Comparison of ENCODE assay signal across 8 cellular contexts in the genomic region with DNA sequence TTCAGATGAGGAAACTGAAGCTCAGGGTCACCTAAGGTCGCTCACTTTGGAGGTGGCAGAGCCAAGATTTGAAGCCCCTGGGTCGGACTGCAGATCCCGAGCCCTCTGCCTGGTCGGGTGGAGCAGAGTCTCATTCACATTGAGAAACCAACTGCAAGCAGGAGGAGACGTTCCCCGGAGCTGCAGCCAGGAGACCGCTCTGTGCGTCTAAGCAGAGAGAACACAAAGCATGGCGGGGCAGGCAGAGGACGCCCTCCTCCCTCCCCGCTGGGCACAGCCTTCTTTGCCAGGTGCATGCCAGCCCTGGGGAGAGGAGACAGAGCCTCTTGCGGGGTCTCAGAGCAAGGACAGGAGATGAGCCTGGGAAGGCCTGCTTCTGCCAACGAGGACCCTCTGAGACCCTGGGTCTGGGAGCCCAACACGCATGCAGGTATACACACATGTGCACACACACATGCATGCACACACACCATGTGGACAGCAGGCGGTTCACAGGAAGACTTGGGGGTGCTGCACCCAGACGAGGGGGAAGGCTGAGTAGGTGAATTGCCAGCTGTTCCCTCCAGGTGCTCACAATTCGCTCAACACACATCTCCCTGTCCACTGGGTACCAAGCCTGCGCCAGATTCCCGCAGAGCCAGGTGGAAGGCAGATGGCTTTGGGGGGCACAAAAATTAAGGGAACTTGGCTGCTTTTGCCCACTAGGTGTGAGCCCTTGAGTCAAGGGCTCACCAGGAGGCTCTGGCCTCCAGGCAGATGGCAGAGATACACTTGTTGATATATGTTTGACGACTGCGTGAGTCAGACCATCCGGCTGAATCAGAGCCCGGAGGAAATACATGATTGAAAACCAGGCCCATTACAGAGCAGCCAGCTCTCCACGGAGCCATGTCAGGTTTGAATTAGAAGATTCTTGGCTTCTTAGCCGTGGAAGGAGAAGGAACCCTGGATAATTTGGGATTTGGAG. TPM values are rescaled to one million over a fixed set of nuclear protein-coding genes. Genes with fewer than 3 reads are reported as not detected.
DNase-seq lines count a peak whose midpoint lies in the region; ATAC-seq, FAIRE-seq and TF ChIP-seq lines count a peak whose summit lies in the region.

No MANE protein-coding gene starts in this region.

- no peaks in the 10 kb centered on the region for H3K79me2 ChIP-seq in endothelial cell of umbilical vein (ENCODE audit: control insufficient read depth, insufficient read depth, low read length)

- H3K4me2 ChIP-seq in endothelial cell of umbilical vein (ENCODE audit: insufficient read depth, low read length) = peak overlapping the region; percentile 60

- BruUV-seq in endothelial cell of umbilical vein (replicated peaks; lab: Mats Ljungman, UMichigan) = no TSS peak

- dilution Hi-C loops in endothelial cell of umbilical vein (cut with MboI; ENCODE audit: extremely low pct_ligation_motif_present, low sequenced_read_pairs) = no loop called here

- no peak for ATAC-seq in GM19035 (IDR thresholded peaks at IDR 0.05; ENCODE audit: unreplicated experiment)
- no peak for ATAC-seq in HG02642 (IDR thresholded peaks at IDR 0.05; ENCODE audit: poor library complexity, unreplicated experiment)

- H3K4me3 Mint-ChIP-seq in nephron progenitor cell = no peak overlapping the region

- H3K27ac Mint-ChIP-seq in nephron progenitor cell = no peak overlapping the region

- peaks cover 12% of the 10 kb centered on the region for H3K4me1 ChIP-seq in left ventricle myocardium inferior
- H3K4me1 ChIP-seq in endothelial cell of umbilical vein (ENCODE audit: control insufficient read depth, extremely low read depth, insufficient read depth, low read length) = peaks cover 26% of the 10 kb centered on the region

- H3K4me1 Mint-ChIP-seq in nephron progenitor cell = peaks cover 34% of the 10 kb centered on the region

- peak overlapping the region; percentile 76 for H3K9ac ChIP-seq in endothelial cell of umbilical vein (replicated peaks; ENCODE audit: extremely low read depth, insufficient read depth, low read length)

- no peak for TF ChIP-seq CTCF in left ventricle myocardium inferior (IDR thresholded peaks at IDR 0.05; ENCODE audit: borderline replicate concordance)
- peak; percentile 41 to 49 for TF ChIP-seq CTCF in endothelial cell of umbilical vein (IDR thresholded peaks at IDR 0.05; ENCODE audit: extremely low read depth in 1 of 2, insufficient read depth in 1 of 2, low read depth in 1 of 2, low read length in 2 of 2)
- TF ChIP-seq CTCF in nephron progenitor cell (IDR thresholded peaks at IDR 0.05) = no peak

- H3K36me3 Mint-ChIP-seq in nephron progenitor cell (ENCODE audit: low read depth) = no peaks in the 10 kb centered on the region

- no peaks in the 10 kb centered on the region for H4K20me1 ChIP-seq in endothelial cell of umbilical vein (replicated peaks; ENCODE audit: control insufficient read depth, extremely low read depth, insufficient read depth, low read length)

- CTCF ChIA-PET in endothelial cell of umbilical vein (lab: Charles Lee) = interaction anchor here (0.6 to 3.3 kb wide), 19 partner anchors 9 to 105 kb away, joined by 3 to 98 read pairs (median 6); no protein-coding TSS in a partner anchor

- POLR2A ChIA-PET in endothelial cell of umbilical vein (lab: Charles Lee) = interaction anchor here (1.5 kb wide), 1 partner anchor 89 kb away, joined by 3 read pairs; no protein-coding TSS in a partner anchor

- H3K36me3 ChIP-seq in left ventricle myocardium inferior = no peaks in the 10 kb centered on the region
- H3K36me3 ChIP-seq in endothelial cell of umbilical vein (ENCODE audit: control insufficient read depth in 2 of 2, extremely low read depth in 1 of 2, insufficient read depth in 2 of 2, low read length in 2 of 2) = no peaks in the 10 kb centered on the region

- intact Hi-C loops in left ventricle myocardium inferior (cut with micrococcal nuclease) (no loop called here), cardiac septum (cut with DNase I) (no loop called here), endothelial cell of umbilical vein (cut with micrococcal nuclease) (loop anchor here (1.0 to 2.0 kb wide), 4 partner anchors 14 to 88 kb away; no protein-coding TSS in a partner anchor)

- no peak overlapping the region for H2AFZ ChIP-seq in endothelial cell of umbilical vein (ENCODE audit: low read depth, low read length)

- H3K9me1 ChIP-seq in endothelial cell of umbilical vein (replicated peaks; ENCODE audit: control insufficient read depth, extremely low read depth, insufficient read depth, low read length) = no peaks in the 10 kb centered on the region

- no peaks in the 10 kb centered on the region for H3K9me3 Mint-ChIP-seq in nephron progenitor cell

- peak; percentile 56 for TF ChIP-seq POLR2A in endothelial cell of umbilical vein (IDR thresholded peaks at IDR 0.05; ENCODE audit: low read depth, low read length)

- no peak for FAIRE-seq in endothelial cell of umbilical vein (lab: Jason Lieb, UNC)

- no peak for DNase-seq in left ventricle myocardium inferior
- DNase-seq in cardiac septum (ENCODE audit: low spot score) = no peak
- DNase-seq in RKO (ENCODE audit: low spot score) = peak; percentile 99
- peak; percentile 92 for DNase-seq in endothelial cell of umbilical vein (ENCODE audit: low read depth, low spot score)
- peak; percentile 19 for DNase-seq in stimulated activated CD4-positive, alpha-beta T cell treated with anti-CD3 and anti-CD28 coated beads, Interleukin-4, amount 100 ng/mL, for 24 hours
- DNase-seq in nephron progenitor cell = no peak

- peaks cover 24% of the 10 kb centered on the region for H3K27me3 ChIP-seq in left ventricle myocardium inferior (ENCODE audit: low read depth)
- peaks cover 0 to 3% of the 10 kb centered on the region in 2 experiments for H3K27me3 ChIP-seq in endothelial cell of umbilical vein (ENCODE audit: control insufficient read depth in 2 of 2, insufficient read depth in 2 of 2, low read length in 2 of 2)

- H3K4me3 ChIP-seq in left ventricle myocardium inferior (no peak overlapping the region), endothelial cell of umbilical vein (replicated peaks in 1 of 3; ENCODE audit: insufficient read depth in 1 of 3, low read depth in 1 of 3, low read length in 3 of 3) (no peak overlapping the region)

- H3K27ac ChIP-seq in left ventricle myocardium inferior (replicated peaks) (peak overlapping the region; percentile 60), endothelial cell of umbilical vein (ENCODE audit: insufficient read depth, low read depth, low read length) (peak overlapping the region; percentile 91)

- H3K9me3 ChIP-seq in left ventricle myocardium inferior (replicated peaks) = no peaks in the 10 kb centered on the region
- no peaks in the 10 kb centered on the region for H3K9me3 ChIP-seq in endothelial cell of umbilical vein (replicated peaks; ENCODE audit: control insufficient read depth, insufficient read depth, low read length)

- peaks cover 60% of the 10 kb centered on the region for H3K27me3 Mint-ChIP-seq in nephron progenitor cell (ENCODE audit: low read depth, poor library complexity)

TF ChIP-seq in endothelial cell of umbilical vein, 7 proteins besides CTCF, POLR2A, EP300 and RAD21:
- TF ChIP-seq GATA2 (IDR thresholded peaks at IDR 0.05; ENCODE audit: insufficient read depth, insufficient read length, low read depth, low read length) (peak; percentile 98), FOS (IDR thresholded peaks at IDR 0.05; ENCODE audit: borderline replicate concordance, insufficient read depth, low read length) (peak; percentile 98), JUN (IDR thresholded peaks at IDR 0.05; ENCODE audit: borderline replicate concordance, insufficient read depth, insufficient read length, low read depth) (peak; percentile 95), POLR2AphosphoS5 (IDR thresholded peaks at IDR 0.05; ENCODE audit: insufficient read depth, low read depth, low read length) (peak; percentile 85)
- TF ChIP-seq, protein P1, sequence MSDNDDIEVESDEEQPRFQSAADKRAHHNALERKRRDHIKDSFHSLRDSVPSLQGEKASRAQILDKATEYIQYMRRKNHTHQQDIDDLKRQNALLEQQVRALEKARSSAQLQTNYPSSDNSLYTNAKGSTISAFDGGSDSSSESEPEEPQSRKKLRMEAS (IDR thresholded peaks at IDR 0.05; ENCODE audit: insufficient read depth, insufficient read length) = no peak

RNA-seq across cellular contexts. Expression of a gene that starts 5.5 kb away (rescaled TPM):
- total RNA-seq in left ventricle myocardium inferior (not detected), cardiac septum (0.08 TPM), endothelial cell of umbilical vein (0.30 and 2.1 TPM in 2 replicates)
- polyA plus RNA-seq in endothelial cell of umbilical vein = 0.11 and 0.14 TPM in 2 replicates
- polyA plus RNA-seq in endothelial cell of umbilical vein (2011; cell fraction: cytosol; rRNA removed) = 0.14 and 0.21 TPM in 2 replicates
- polyA plus RNA-seq in endothelial cell of umbilical vein (2011; cell fraction: nucleus; rRNA removed) = 0.15 and 0.20 TPM in 2 replicates
- polyA plus RNA-seq in endothelial cell of umbilical vein (2012) = 0.82 and 2.2 TPM in 2 replicates
- polyA minus RNA-seq in endothelial cell of umbilical vein = not detected in 2 replicates
- not detected for polyA minus RNA-seq in endothelial cell of umbilical vein (2011; cell fraction: cytosol; rRNA and poly(A)+ RNA removed)
- 0.10 TPM in 1 of 2 replicates, not detected in the other for polyA minus RNA-seq in endothelial cell of umbilical vein (2011; cell fraction: nucleus; rRNA and poly(A)+ RNA removed)

Comparison
In these comparisons a context has a peak if more than half of its experiments do, and no peak if none do; other contexts are left out.
1. DNase-seq: peak in RKO (single experiment), endothelial cell of umbilical vein (single experiment) and stimulated activated CD4-positive, alpha-beta T cell treated with anti-CD3 and anti-CD28 coated beads, Interleukin-4, amount 100 ng/mL, for 24 hours (single experiment); none in left ventricle myocardium inferior (single experiment), cardiac septum (single experiment) and nephron progenitor cell (single experiment).
2. CTCF ChIP-seq: peak in endothelial cell of umbilical vein (2 of 2); none in left ventricle myocardium inferior (single experiment) and nephron progenitor cell (single experiment).